8 cellular contexts compared by ENCODE assay signal in genomic region chr1:28592314-28593071, GRCh38. TPM values are rescaled to one million over a fixed set of nuclear protein-coding genes. Genes with fewer than 3 reads are reported as not detected.
A peak's percentile ranks its signal among the peaks of the same experiment; 100 is the strongest.
DNase-seq lines count a peak whose midpoint lies in the region; ATAC-seq, FAIRE-seq and TF ChIP-seq lines count a peak whose summit lies in the region.

No MANE protein-coding gene starts in this region.

- POLR2A ChIA-PET in CD4-positive, alpha-beta T cell (lab: Charles Lee): interaction anchor here (0.7 to 3.9 kb wide), 2 partner anchors 9 to 11 kb away, joined by 3 to 26 read pairs; no protein-coding TSS in a partner anchor

- CTCF ChIA-PET in CD4-positive, alpha-beta T cell (lab: Charles Lee): no interaction called here

- H2BK12ac ChIP-seq in H9 (ENCODE audit: insufficient read length, low read depth, low read length): no peak overlapping the region

- no peak overlapping the region for H2AK5ac ChIP-seq in H9 (ENCODE audit: insufficient read length, low read length)

- H3K18ac ChIP-seq in H9 (ENCODE audit: insufficient read length, low read depth, low read length): peak overlapping the region; percentile 21

- H3K4me3 ChIP-seq in kidney (ENCODE audit: low read length in 2 of 2) (peak overlapping the region; percentile 50 to 55), subcutaneous abdominal adipose tissue (ENCODE audit: low read depth in 1 of 5, low read length in 5 of 5) (peak overlapping the region; percentile 60 to 74 (median 65))

- peak overlapping the region; percentile 74 for H2AFZ ChIP-seq in H9 (ENCODE audit: low read length)

- H3K79me2 ChIP-seq in H9 (ENCODE audit: insufficient read depth, low read length): no peaks in the 10 kb centered on the region

- H2BK15ac ChIP-seq in H9 (ENCODE audit: low read depth, low read length): no peak overlapping the region

- no peak overlapping the region for H3K27ac Mint-ChIP-seq in CD4-positive, alpha-beta T cell
- H3K27ac Mint-ChIP-seq in H9: peak overlapping the region in 2 of 3 experiments; percentile 22 to 79; a peak in 3 of 7 replicates
- no peak overlapping the region for H3K27ac Mint-ChIP-seq in activated naive CD8-positive, alpha-beta T cell treated with anti-CD3 and anti-CD28 coated beads, Interleukin-2, amount 50 U/mL, for 24 hours

- no peak overlapping the region for H2BK20ac ChIP-seq in H9 (ENCODE audit: low read depth, low read length, poor library complexity, severe bottlenecking)

- no peak overlapping the region for H4K91ac ChIP-seq in H9 (ENCODE audit: insufficient read length, low read depth, low read length)

- H3K27ac ChIP-seq in CD4-positive, alpha-beta T cell (ENCODE audit: low read depth, low read length): no peak overlapping the region
- H3K27ac ChIP-seq in H9 (ENCODE audit: insufficient read length, low read depth, low read length): no peak overlapping the region
- H3K27ac ChIP-seq in kidney (ENCODE audit: low read depth in 2 of 2, low read length in 2 of 2): no peak overlapping the region
- H3K27ac ChIP-seq in subcutaneous abdominal adipose tissue (ENCODE audit: low read depth, low read length): no peak overlapping the region

- 0 out of 2 replicates have a peak overlapping the region, but pooled peaks have one; percentile 58 for H3K14ac ChIP-seq in H9 (ENCODE audit: insufficient read depth, low read length)

- H3K9me3 ChIP-seq in CD4-positive, alpha-beta T cell (ENCODE audit: control insufficient read depth, low read length): no peaks in the 10 kb centered on the region
- H3K9me3 ChIP-seq in H9 (ENCODE audit: control insufficient read depth, low read depth, low read length) (no peaks in the 10 kb centered on the region), kidney (ENCODE audit: control insufficient read depth in 1 of 2, low read length in 2 of 2) (no peaks in the 10 kb centered on the region), subcutaneous abdominal adipose tissue (ENCODE audit: control insufficient read depth in 5 of 5, low read length in 5 of 5) (no peaks in the 10 kb centered on the region)

- no peaks in the 10 kb centered on the region for H3K27me3 ChIP-seq in CD4-positive, alpha-beta T cell (ENCODE audit: control insufficient read depth, insufficient read depth, low read length)
- H3K27me3 ChIP-seq in H9 (ENCODE audit: insufficient read depth, low read length) (no peaks in the 10 kb centered on the region), subcutaneous abdominal adipose tissue (ENCODE audit: control insufficient read depth in 5 of 5, insufficient read depth in 4 of 5, low read length in 5 of 5) (no peaks in the 10 kb centered on the region)

- no peak overlapping the region for H2BK120ac ChIP-seq in H9 (ENCODE audit: low read depth, low read length, poor library complexity, severe bottlenecking)

- H3T11ph ChIP-seq in H9 (ENCODE audit: low read length): no peak overlapping the region

- peak; percentile 61 for ATAC-seq in CD4-positive, alpha-beta T cell (ENCODE audit: poor library complexity)
- no peak for ATAC-seq in activated naive CD8-positive, alpha-beta T cell treated with anti-CD3 and anti-CD28 coated beads, Interleukin-2, amount 50 U/mL, for 24 hours

- H4K8ac ChIP-seq in H9 (replicated peaks; ENCODE audit: insufficient read length, low read depth, low read length): no peak overlapping the region

- no CpG with 5 or more reads among the region's 81 CpGs for WGBS in H9 (ENCODE audit: extremely low coverage, insufficient read length, low lambda C conversion rate)

- peaks cover 5% of the 10 kb centered on the region for H3K23me2 ChIP-seq in H9 (ENCODE audit: insufficient read length, low read depth, low read length, poor library complexity, severe bottlenecking)

- H3K36me3 Mint-ChIP-seq in CD4-positive, alpha-beta T cell (ENCODE audit: low read depth): no peaks in the 10 kb centered on the region
- peaks cover 0 to 4% (median 2%) of the 10 kb centered on the region in 3 experiments; a peak in 3 of 7 replicates for H3K36me3 Mint-ChIP-seq in H9 (ENCODE audit: insufficient read depth in 1 of 3, low read depth in 3 of 3)
- no peaks in the 10 kb centered on the region for H3K36me3 Mint-ChIP-seq in activated naive CD8-positive, alpha-beta T cell treated with anti-CD3 and anti-CD28 coated beads, Interleukin-2, amount 50 U/mL, for 24 hours (ENCODE audit: low read depth)

- no peaks in the 10 kb centered on the region for H4K20me1 ChIP-seq in H9 (ENCODE audit: control insufficient read depth, insufficient read depth, insufficient read length)

- H3K4me3 Mint-ChIP-seq in CD4-positive, alpha-beta T cell: peak overlapping the region; percentile 86
- H3K4me3 Mint-ChIP-seq in H9: peak overlapping the region; percentile 82 to 90
- peak overlapping the region; percentile 73 for H3K4me3 Mint-ChIP-seq in activated naive CD8-positive, alpha-beta T cell treated with anti-CD3 and anti-CD28 coated beads, Interleukin-2, amount 50 U/mL, for 24 hours

- no peak overlapping the region for H4K5ac ChIP-seq in H9 (ENCODE audit: insufficient read length, low read depth, low read length)

- intact Hi-C loops in CD4-positive, alpha-beta T cell (cut with DNase I, micrococcal nuclease): no loop called here
- intact Hi-C loops in kidney (cut with DNase I): no loop called here

- H3K4me2 ChIP-seq in H9 (ENCODE audit: insufficient read depth, insufficient read length, low read length): peak overlapping the region; percentile 75

- no peak for TF ChIP-seq CTCF in CD4-positive, alpha-beta T cell (IDR thresholded peaks at IDR 0.05)
- TF ChIP-seq CTCF in H9 (conservative IDR thresholded peaks at IDR 0.05): no peak
- no peak for TF ChIP-seq CTCF in kidney (IDR thresholded peaks at IDR 0.05; ENCODE audit: borderline replicate concordance, extremely low read depth, insufficient read depth)

- H3K27me3 Mint-ChIP-seq in CD4-positive, alpha-beta T cell: peaks cover 12% of the 10 kb centered on the region
- H3K27me3 Mint-ChIP-seq in H9 (ENCODE audit: low read depth): peaks cover 7% of the 10 kb centered on the region
- H3K27me3 Mint-ChIP-seq in activated naive CD8-positive, alpha-beta T cell treated with anti-CD3 and anti-CD28 coated beads, Interleukin-2, amount 50 U/mL, for 24 hours: peaks cover 13% of the 10 kb centered on the region

- H3K9me3 Mint-ChIP-seq in CD4-positive, alpha-beta T cell: no peaks in the 10 kb centered on the region
- H3K9me3 Mint-ChIP-seq in H9: no peaks in the 10 kb centered on the region
- H3K9me3 Mint-ChIP-seq in activated naive CD8-positive, alpha-beta T cell treated with anti-CD3 and anti-CD28 coated beads, Interleukin-2, amount 50 U/mL, for 24 hours: no peaks in the 10 kb centered on the region

- FAIRE-seq in kidney (lab: Jason Lieb, UNC): no peak

- no peak overlapping the region for H3K23ac ChIP-seq in H9 (ENCODE audit: insufficient read length, low read depth, low read length)

- H3K4ac ChIP-seq in H9 (ENCODE audit: low read depth, low read length): no peak overlapping the region

- no peak overlapping the region for H2BK5ac ChIP-seq in H9 (ENCODE audit: insufficient read length, low read length)

- H3K4me1 Mint-ChIP-seq in CD4-positive, alpha-beta T cell (ENCODE audit: low read depth): peaks cover 7% of the 10 kb centered on the region
- peaks cover 32 to 33% of the 10 kb centered on the region in 2 experiments for H3K4me1 Mint-ChIP-seq in H9
- H3K4me1 Mint-ChIP-seq in activated naive CD8-positive, alpha-beta T cell treated with anti-CD3 and anti-CD28 coated beads, Interleukin-2, amount 50 U/mL, for 24 hours: peaks cover 5% of the 10 kb centered on the region

- H3K36me3 ChIP-seq in kidney (ENCODE audit: control insufficient read depth in 1 of 2, insufficient read depth in 2 of 2, low read length in 2 of 2) (no peaks in the 10 kb centered on the region), subcutaneous abdominal adipose tissue (ENCODE audit: control insufficient read depth in 5 of 5, insufficient read depth in 5 of 5, low read length in 5 of 5) (no peaks in the 10 kb centered on the region)

- H3K4me1 ChIP-seq in H9 (ENCODE audit: insufficient read depth, low read length) (peaks cover 3% of the 10 kb centered on the region; the same call in 1 of the 2 replicates), kidney (ENCODE audit: control insufficient read depth in 1 of 2, insufficient read depth in 1 of 2, low read depth in 1 of 2, low read length in 2 of 2) (peaks cover 0 to 3% of the 10 kb centered on the region in 2 donors), subcutaneous abdominal adipose tissue (ENCODE audit: control insufficient read depth in 5 of 5, insufficient read depth in 5 of 5, low read length in 5 of 5) (peaks cover 11 to 42% (median 25%) of the 10 kb centered on the region in 5 donors)

- no peak overlapping the region for H3K56ac ChIP-seq in H9 (ENCODE audit: insufficient read length, low read depth, low read length)

- DNase-seq in CD4-positive, alpha-beta T cell: no peak
- DNase-seq in H9 (no peak), kidney (no peak), NCI-H1436 (lab: John Stamatoyannopoulos, UW) (no peak), DMS79 treated with DMSO at 0.1 percent for 48 hours (lab: John Stamatoyannopoulos, UW) (no peak), GDM1 (lab: John Stamatoyannopoulos, UW) (no peak)
- no peak for DNase-seq in activated naive CD8-positive, alpha-beta T cell treated with anti-CD3 and anti-CD28 coated beads, Interleukin-2, amount 50 U/mL, for 24 hours

- H3K9ac ChIP-seq in H9 (ENCODE audit: extremely low read depth, insufficient read length, low read length) (peak overlapping the region; percentile 52), kidney (ENCODE audit: low read length in 2 of 2) (peak overlapping the region; percentile 16 to 46), subcutaneous abdominal adipose tissue (ENCODE audit: low read length in 5 of 5) (peak overlapping the region; percentile 9 to 75 (median 48))

- no peaks in the 10 kb centered on the region for H3K79me1 ChIP-seq in H9 (ENCODE audit: insufficient read depth, low read depth, low read length, poor library complexity, severe bottlenecking)

RNA-seq across cellular contexts. Expression of gene RAB42, which starts 0.4 kb away (rescaled TPM):
- total RNA-seq in CD4-positive, alpha-beta T cell: not detected
- total RNA-seq in H9 (2021) (13.2 and 15.6 TPM in 2 replicates), kidney (3.3 TPM)
- polyA plus RNA-seq in kidney (ENCODE audit: insufficient read depth, low read depth, low replicate concordance): 0.32 TPM

RNA-seq across cellular contexts. Expression of gene TRNAU1AP, which starts 39.6 kb away (rescaled TPM):
- 10 to 100 TPM; 21.4 to 24.2 TPM for total RNA-seq in CD4-positive, alpha-beta T cell
- 42.2 and 45.0 TPM in 2 replicates for total RNA-seq in H9 (2021)
- 30.2 TPM for total RNA-seq in kidney
- 27.7 TPM for polyA plus RNA-seq in kidney (ENCODE audit: insufficient read depth, low read depth, low replicate concordance)

RNA-seq across cellular contexts. Expression of gene TAF12, which starts 50.4 kb away (rescaled TPM):
- total RNA-seq in CD4-positive, alpha-beta T cell: 1 to 10 TPM; 7.0 to 8.0 TPM
- 22.1 and 23.6 TPM in 2 replicates for total RNA-seq in H9 (2021)
- total RNA-seq in kidney: 15.0 TPM
- polyA plus RNA-seq in kidney (ENCODE audit: insufficient read depth, low read depth, low replicate concordance): 22.8 TPM

RNA-seq across cellular contexts. Expression of gene RNU11, which starts 55.9 kb away (rescaled TPM):
- not detected for total RNA-seq in CD4-positive, alpha-beta T cell
- total RNA-seq in H9 (2021) (not detected in 2 replicates), kidney (not detected)
- not detected for polyA plus RNA-seq in kidney (ENCODE audit: insufficient read depth, low read depth, low replicate concordance)

Comparison
In these comparisons a context has a peak if more than half of its experiments do, and no peak if none do; other contexts are left out.
1. H3K27ac Mint-ChIP-seq: peak in H9 (2 of 3); none in CD4-positive, alpha-beta T cell (single experiment) and activated naive CD8-positive, alpha-beta T cell treated with anti-CD3 and anti-CD28 coated beads, Interleukin-2, amount 50 U/mL, for 24 hours (single experiment).
2. Peak in every context shown above with its lines, with median percentiles within 50 percentile points of each other: H3K4me3 Mint-ChIP-seq and H3K9ac ChIP-seq.